In genomic region chr10:543862-544822, GRCh38 we compare ENCODE assay signal across 18 cellular contexts.
"Had no signal": no experiment of that assay in that cellular context is flagged by ENCODE, and none has a peak within 500 bp of the region (broad histone marks: within the 10 kb centered on the region; RNA-seq: fewer than 3 reads in every experiment).

No MANE protein-coding gene starts in this region.

- H3K9me3 Mint-ChIP-seq: activated T-cell treated with anti-CD3 and anti-CD28 coated beads, Interleukin-2, amount 50 U/mL, for 72 hours; nephron progenitor cell; stimulated activated effector memory CD8-positive, alpha-beta T cell treated with anti-CD3 and anti-CD28 coated beads, Interleukin-12 subunit alpha, Interleukin-12 subunit beta, amount 100 ng/mL, for 72 hours; T-cell had no signal

- H3K27ac Mint-ChIP-seq: activated T-cell treated with anti-CD3 and anti-CD28 coated beads, Interleukin-2, amount 50 U/mL, for 72 hours; effector memory CD8-positive, alpha-beta T cell; stimulated activated effector memory CD8-positive, alpha-beta T cell treated with anti-CD3 and anti-CD28 coated beads, Interleukin-12 subunit alpha, Interleukin-12 subunit beta, amount 100 ng/mL, for 72 hours; T-cell had no signal

- H3K36me3 ChIP-seq: breast epithelium, left lung, tibial nerve, vagina had no signal

- H3K9ac ChIP-seq: SK-N-SH had no signal

- DNase-seq: activated CD4-positive, alpha-beta T cell treated with anti-CD3 and anti-CD28 coated beads for 1 hour; activated CD4-positive, alpha-beta T cell treated with anti-CD3 and anti-CD28 coated beads, Interleukin-2, amount 50 U/mL, for 48 hours; activated naive CD4-positive, alpha-beta T cell; activated T-cell treated with anti-CD3 and anti-CD28 coated beads, Interleukin-2, amount 50 U/mL, for 72 hours; dermis blood vessel endothelial cell; effector memory CD8-positive, alpha-beta T cell; kidney; left lung; nephron progenitor cell; occipital lobe; T-cell; T-helper 9 cell had no signal

- H3K4me3 Mint-ChIP-seq: activated T-cell treated with anti-CD3 and anti-CD28 coated beads, Interleukin-2, amount 50 U/mL, for 72 hours; effector memory CD8-positive, alpha-beta T cell; nephron progenitor cell; stimulated activated effector memory CD8-positive, alpha-beta T cell treated with anti-CD3 and anti-CD28 coated beads, Interleukin-12 subunit alpha, Interleukin-12 subunit beta, amount 100 ng/mL, for 72 hours; T-cell had no signal

- ATAC-seq: effector memory CD8-positive, alpha-beta T cell; left lung; stimulated activated effector memory CD8-positive, alpha-beta T cell treated with anti-CD3 and anti-CD28 coated beads, Interleukin-12 subunit alpha, Interleukin-12 subunit beta, amount 100 ng/mL, for 72 hours; T-cell had no signal

- H3K9me3 ChIP-seq: breast epithelium, left lung, SK-N-SH, tibial nerve, vagina had no signal

- H3K4me3 ChIP-seq: breast epithelium, left lung, tibial nerve, vagina had no signal

- H3K27me3 ChIP-seq: breast epithelium, left lung, tibial nerve, vagina had no signal

- H3K27ac ChIP-seq: breast epithelium, epithelial cell of prostate, left lung, tibial nerve, vagina had no signal

- FAIRE-seq: kidney had no signal

- H3K4me1 ChIP-seq: breast epithelium had no signal

- H3K4me2 ChIP-seq: SK-N-SH had no signal

- H3K36me3 Mint-ChIP-seq: stimulated activated effector memory CD8-positive, alpha-beta T cell treated with anti-CD3 and anti-CD28 coated beads, Interleukin-12 subunit alpha, Interleukin-12 subunit beta, amount 100 ng/mL, for 72 hours; T-cell had no signal
